Comparison of ENCODE assay signal across 14 cellular contexts in genomic region chr2:238706163-238706562, GRCh38.
A peak's percentile ranks its signal among the peaks of the same experiment; 100 is the strongest.
DNase-seq lines count a peak whose midpoint lies in the region; ATAC-seq and TF ChIP-seq lines count a peak whose summit lies in the region.
"Had no signal": no experiment of that assay in that cellular context is flagged by ENCODE, and none has a peak within 500 bp of the region (broad histone marks: within the 10 kb centered on the region; RNA-seq: fewer than 3 reads in every experiment).

No MANE protein-coding gene starts in this region.

- H3K27ac ChIP-seq in endodermal cell (ENCODE audit: low read depth, low read length) (no peak overlapping the region), sigmoid colon (no peak overlapping the region)
- H3K27ac ChIP-seq: BLaER1 treated with 17β-estradiol and CSF1 and Interleukin-3, amounts not matched to agents 10 nM and 100 nM had no signal

- no peaks in the 10 kb centered on the region for H3K4me1 Mint-ChIP-seq in activated T-cell treated with anti-CD3 and anti-CD28 coated beads, Interleukin-2, amount 50 U/mL, for 24 hours (ENCODE audit: low read depth)
- H3K4me1 Mint-ChIP-seq in activated T-cell treated with anti-CD3 and anti-CD28 coated beads, Interleukin-2, amount 50 U/mL, for 72 hours (ENCODE audit: low read depth), result no peaks in the 10 kb centered on the region
- H3K4me1 Mint-ChIP-seq in endodermal cell, result peaks cover 3% of the 10 kb centered on the region
- H3K4me1 Mint-ChIP-seq: B cell had no signal

- H3K27me3 ChIP-seq in endodermal cell (ENCODE audit: control insufficient read depth, insufficient read depth, low read length, poor library complexity, severe bottlenecking), result peaks cover 3% of the 10 kb centered on the region
- no peaks in the 10 kb centered on the region for H3K27me3 ChIP-seq in sigmoid colon
- H3K27me3 ChIP-seq: BLaER1 treated with 17β-estradiol and CSF1 and Interleukin-3, amounts not matched to agents 10 nM and 100 nM had no signal

- intact Hi-C loops in sigmoid colon (cut with DNase I), result no loop called here

- H3K4me1 ChIP-seq in endodermal cell (ENCODE audit: control insufficient read depth, insufficient read depth, low read length) (no peaks in the 10 kb centered on the region), sigmoid colon (peaks cover 0 to 43% (median 40%) of the 10 kb centered on the region in 4 donors)

- TF ChIP-seq POLR2A in sigmoid colon (IDR thresholded peaks at IDR 0.05), result no peak

- no peaks in the 10 kb centered on the region for H3K36me3 Mint-ChIP-seq in activated T-cell treated with anti-CD3 and anti-CD28 coated beads, Interleukin-2, amount 50 U/mL, for 24 hours (ENCODE audit: low read depth)
- no peaks in the 10 kb centered on the region for H3K36me3 Mint-ChIP-seq in activated T-cell treated with anti-CD3 and anti-CD28 coated beads, Interleukin-2, amount 50 U/mL, for 72 hours (ENCODE audit: insufficient read depth in 2 of 2)
- H3K36me3 Mint-ChIP-seq in endodermal cell (ENCODE audit: low read depth), result no peaks in the 10 kb centered on the region
- H3K36me3 Mint-ChIP-seq: CD8-positive, alpha-beta T cell had no signal

- no peak overlapping the region for H3K4me3 ChIP-seq in endodermal cell (ENCODE audit: low read length)
- no peak overlapping the region for H3K4me3 ChIP-seq in sigmoid colon
- H3K4me3 ChIP-seq: BLaER1 treated with 17β-estradiol and CSF1 and Interleukin-3, amounts not matched to agents 10 nM and 100 nM had no signal

- TF ChIP-seq EP300 in sigmoid colon (IDR thresholded peaks at IDR 0.05), result no peak

- no peak for ATAC-seq in activated T-cell treated with anti-CD3 and anti-CD28 coated beads, Interleukin-2, amount 50 U/mL, for 72 hours (replicated peaks in 1 of 2)
- no peak for ATAC-seq in SK-N-SH treated with all-trans-retinoic acid at 6 μM for 48 hours
- ATAC-seq: CD8-positive, alpha-beta T cell had no signal

- H3K27ac Mint-ChIP-seq in activated T-cell treated with anti-CD3 and anti-CD28 coated beads, Interleukin-2, amount 50 U/mL, for 24 hours, result no peak overlapping the region
- H3K27ac Mint-ChIP-seq in activated T-cell treated with anti-CD3 and anti-CD28 coated beads, Interleukin-2, amount 50 U/mL, for 72 hours, result no peak overlapping the region
- no peak overlapping the region for H3K27ac Mint-ChIP-seq in endodermal cell
- H3K27ac Mint-ChIP-seq: B cell; CD8-positive, alpha-beta T cell had no signal

- WGBS in endodermal cell (ENCODE audit: insufficient coverage in 1 of 2, insufficient read length in 1 of 2), 2 experiments, result 87 to 90% methylated on average over 8 of the region's 8 CpGs
- 86 to 95% methylated on average over 8 of the region's 8 CpGs for WGBS in sigmoid colon, 2 donors

- H3K9me3 Mint-ChIP-seq in activated T-cell treated with anti-CD3 and anti-CD28 coated beads, Interleukin-2, amount 50 U/mL, for 24 hours, result no peaks in the 10 kb centered on the region
- H3K9me3 Mint-ChIP-seq in activated T-cell treated with anti-CD3 and anti-CD28 coated beads, Interleukin-2, amount 50 U/mL, for 72 hours, result no peaks in the 10 kb centered on the region
- no peaks in the 10 kb centered on the region for H3K9me3 Mint-ChIP-seq in endodermal cell
- H3K9me3 Mint-ChIP-seq: CD8-positive, alpha-beta T cell had no signal

- H3K36me3 ChIP-seq in endodermal cell (ENCODE audit: control insufficient read depth, insufficient read depth, low read length), result no peaks in the 10 kb centered on the region
- no peaks in the 10 kb centered on the region for H3K36me3 ChIP-seq in sigmoid colon
- H3K36me3 ChIP-seq: BLaER1 treated with 17β-estradiol and CSF1 and Interleukin-3, amounts not matched to agents 10 nM and 100 nM had no signal

- H3K4me3 Mint-ChIP-seq in activated T-cell treated with anti-CD3 and anti-CD28 coated beads, Interleukin-2, amount 50 U/mL, for 24 hours, result no peak overlapping the region
- no peak overlapping the region for H3K4me3 Mint-ChIP-seq in activated T-cell treated with anti-CD3 and anti-CD28 coated beads, Interleukin-2, amount 50 U/mL, for 72 hours
- H3K4me3 Mint-ChIP-seq in endodermal cell, result no peak overlapping the region
- H3K4me3 Mint-ChIP-seq: B cell; CD8-positive, alpha-beta T cell had no signal

- no peak for TF ChIP-seq CTCF in endodermal cell (conservative IDR thresholded peaks at IDR 0.05)
- TF ChIP-seq CTCF in sigmoid colon (IDR thresholded peaks at IDR 0.05), result no peak

- H3K9me3 ChIP-seq in endodermal cell (ENCODE audit: control insufficient read depth, low read length) (no peaks in the 10 kb centered on the region), sigmoid colon (no peaks in the 10 kb centered on the region)

- DNase-seq in activated T-cell treated with anti-CD3 and anti-CD28 coated beads, Interleukin-2, amount 50 U/mL, for 24 hours, result peak; percentile 2
- DNase-seq in activated T-cell treated with anti-CD3 and anti-CD28 coated beads, Interleukin-2, amount 50 U/mL, for 72 hours, result no peak
- DNase-seq in endodermal cell (peak; percentile 8), sigmoid colon (peak; percentile 36), islet precursor cell (no peak)
- DNase-seq: Calu3; CD8-positive, alpha-beta T cell; DMS79 treated with DMSO at 0.1 percent for 48 hours; GF-D8; GOT3; H7 had no signal

- H3K9ac ChIP-seq in endodermal cell (ENCODE audit: extremely low read depth, low read length, poor library complexity, severe bottlenecking), result no peak overlapping the region
- H3K9ac ChIP-seq: BLaER1 treated with 17β-estradiol and CSF1 and Interleukin-3, amounts not matched to agents 10 nM and 100 nM had no signal

- H3K27me3 Mint-ChIP-seq in activated T-cell treated with anti-CD3 and anti-CD28 coated beads, Interleukin-2, amount 50 U/mL, for 24 hours, result peaks cover 9% of the 10 kb centered on the region
- peaks cover 12% of the 10 kb centered on the region for H3K27me3 Mint-ChIP-seq in activated T-cell treated with anti-CD3 and anti-CD28 coated beads, Interleukin-2, amount 50 U/mL, for 72 hours (ENCODE audit: low read depth)
- no peaks in the 10 kb centered on the region for H3K27me3 Mint-ChIP-seq in endodermal cell (ENCODE audit: insufficient read depth)

TF ChIP-seq in SK-N-SH treated with all-trans-retinoic acid at 6 μM for 48 hours, 23 proteins besides CTCF, POLR2A, EP300 and RAD21:
- TF ChIP-seq TSHZ2 (CRISPR knock-in tag; IDR thresholded peaks at IDR 0.05) (no peak), ISL1 (CRISPR knock-in tag; IDR thresholded peaks at IDR 0.05) (no peak), ARNTL (CRISPR knock-in tag; IDR thresholded peaks at IDR 0.05; ENCODE audit: borderline replicate concordance, low read depth) (no peak), ZFP30 (CRISPR knock-in tag; IDR thresholded peaks at IDR 0.05) (no peak), GLIS3 (CRISPR knock-in tag; IDR thresholded peaks at IDR 0.05) (no peak), ZNF565 (CRISPR knock-in tag; conservative IDR thresholded peaks at IDR 0.05; ENCODE audit: low read depth) (no peak), TOX (CRISPR knock-in tag; IDR thresholded peaks at IDR 0.05; ENCODE audit: borderline replicate concordance) (no peak)

Comparison
In these comparisons a context has a peak if more than half of its experiments do, and no peak if none do; other contexts are left out.
1. DNase-seq: peak in activated T-cell treated with anti-CD3 and anti-CD28 coated beads, Interleukin-2, amount 50 U/mL, for 24 hours (single experiment), endodermal cell (single experiment) and sigmoid colon (single experiment); none in activated T-cell treated with anti-CD3 and anti-CD28 coated beads, Interleukin-2, amount 50 U/mL, for 72 hours (0 of 2) and islet precursor cell (single experiment).